9 cellular contexts compared by ENCODE assay signal in genomic region chr1:62530516-62531154, GRCh38.
DNase-seq lines count a peak whose midpoint lies in the region; ATAC-seq, FAIRE-seq and TF ChIP-seq lines count a peak whose summit lies in the region.
"Had no signal": no experiment of that assay in that cellular context is flagged by ENCODE, and none has a peak within 500 bp of the region (broad histone marks: within the 10 kb centered on the region; RNA-seq: fewer than 3 reads in every experiment).

No MANE protein-coding gene starts in this region.

- H3K27ac ChIP-seq in heart left ventricle (no peak overlapping the region), small intestine (ENCODE audit: low read depth in 1 of 2, low read length in 1 of 2) (no peak overlapping the region)
- no peak overlapping the region for H3K27ac ChIP-seq in CD4-positive, alpha-beta memory T cell (ENCODE audit: low read depth, low read length)

- FAIRE-seq in small intestine (lab: Jason Lieb, UNC): no peak

- H3K4me3 Mint-ChIP-seq in CD4-positive, alpha-beta memory T cell: no peak overlapping the region
- H3K4me3 Mint-ChIP-seq: CD8-positive, alpha-beta T cell had no signal

- POLR2A ChIA-PET in CD4-positive, alpha-beta memory T cell (lab: Charles Lee; ENCODE audit: partially characterized antibody): no interaction called here

- H3K27me3 ChIP-seq in heart left ventricle: no peaks in the 10 kb centered on the region
- no peaks in the 10 kb centered on the region for H3K27me3 ChIP-seq in small intestine (ENCODE audit: control insufficient read depth in 2 of 2, insufficient read depth in 2 of 2, low read length in 2 of 2)
- H3K27me3 ChIP-seq in CD4-positive, alpha-beta memory T cell (ENCODE audit: insufficient read depth, low read length): no peaks in the 10 kb centered on the region

- 38 to 76% (median 65%) methylated on average over 6 of the region's 6 CpGs for WGBS in heart left ventricle, 4 donors
- 67 to 76% (median 68%) methylated on average over 6 of the region's 6 CpGs for WGBS in small intestine, 3 donors

- peak; percentile 13 to 63 (median 46) for TF ChIP-seq CTCF in heart left ventricle (IDR thresholded peaks at IDR 0.05)

- H3K4me1 Mint-ChIP-seq in CD4-positive, alpha-beta memory T cell: no peaks in the 10 kb centered on the region

- H3K4me3 ChIP-seq in heart left ventricle: no peak overlapping the region
- no peak overlapping the region for H3K4me3 ChIP-seq in small intestine (ENCODE audit: low read depth in 1 of 2, low read length in 2 of 2)
- H3K4me3 ChIP-seq in CD4-positive, alpha-beta memory T cell (ENCODE audit: low read length in 2 of 2): no peak overlapping the region

- H3K27me3 Mint-ChIP-seq in CD4-positive, alpha-beta memory T cell: no peaks in the 10 kb centered on the region

- ATAC-seq in heart left ventricle: peak in 3 of 4 donors; percentile 58 to 74 (median 59)
- ATAC-seq: CD8-positive, alpha-beta T cell had no signal

- H3K36me3 ChIP-seq in heart left ventricle (peaks cover 0 to 44% (median 24%) of the 10 kb centered on the region in 9 donors), small intestine (ENCODE audit: control insufficient read depth in 2 of 2, insufficient read depth in 2 of 2, low read length in 2 of 2) (peaks cover 3 to 6% of the 10 kb centered on the region in 2 donors)
- no peaks in the 10 kb centered on the region for H3K36me3 ChIP-seq in CD4-positive, alpha-beta memory T cell (ENCODE audit: insufficient read depth, low read length)

- DNase-seq in NCI-H526 (lab: John Stamatoyannopoulos, UW) (peak; percentile 27 to 80), NCI-H526 treated with DMSO at 0.1 percent for 48 hours (lab: John Stamatoyannopoulos, UW) (no peak), UCSD-AML1 (lab: John Stamatoyannopoulos, UW; ENCODE audit: unreplicated experiment) (peak; percentile 9), heart left ventricle (peak in 4 of 5 donors; percentile 7 to 30 (median 24)), small intestine (peak; percentile 30), activated gamma-delta T cell (lab: John Stamatoyannopoulos, UW) (no peak), hepatic stellate cell (ENCODE audit: low spot score) (no peak)
- DNase-seq in CD4-positive, alpha-beta memory T cell: no peak

- H3K4me1 ChIP-seq in heart left ventricle (no peaks in the 10 kb centered on the region), small intestine (ENCODE audit: control insufficient read depth in 2 of 2, insufficient read depth in 1 of 2, low read depth in 1 of 2, low read length in 1 of 2) (no peaks in the 10 kb centered on the region)
- no peaks in the 10 kb centered on the region for H3K4me1 ChIP-seq in CD4-positive, alpha-beta memory T cell (ENCODE audit: insufficient read depth, low read length)

- intact Hi-C loops in heart left ventricle (cut with DNase I): loop anchor here in 7 of 10 donors (2.0 to 10.0 kb wide), 3 partner anchors 214 to 217 kb away; no protein-coding TSS in a partner anchor
- intact Hi-C loops in CD4-positive, alpha-beta memory T cell (cut with micrococcal nuclease): no loop called here

- peaks cover 15 to 24% of the 10 kb centered on the region in 2 donors for H3K36me3 Mint-ChIP-seq in CD4-positive, alpha-beta memory T cell

- TF ChIP-seq POLR2A in heart left ventricle (IDR thresholded peaks at IDR 0.05): no peak

- H3K9me3 ChIP-seq in heart left ventricle (peaks cover 0 to 4% (median 0%) of the 10 kb centered on the region in 12 donors), small intestine (ENCODE audit: control insufficient read depth, low read depth) (no peaks in the 10 kb centered on the region)
- no peaks in the 10 kb centered on the region for H3K9me3 ChIP-seq in CD4-positive, alpha-beta memory T cell (ENCODE audit: control insufficient read depth in 1 of 2, low read length in 2 of 2)

- peak overlapping the region in 1 of 7 donors; percentile 24 for H3K27ac Mint-ChIP-seq in CD4-positive, alpha-beta memory T cell
- H3K27ac Mint-ChIP-seq: CD8-positive, alpha-beta T cell had no signal

- no peaks in the 10 kb centered on the region for H3K9me3 Mint-ChIP-seq in CD4-positive, alpha-beta memory T cell
- H3K9me3 Mint-ChIP-seq: CD8-positive, alpha-beta T cell had no signal

- CTCF ChIA-PET in CD4-positive, alpha-beta memory T cell (lab: Charles Lee; ENCODE audit: partially characterized antibody): interaction anchor here (1.1 kb wide), 2 partner anchors 22 to 215 kb away, joined by 4 read pairs; no protein-coding TSS in a partner anchor

Comparison
In these comparisons a context has a peak if more than half of its experiments do, and no peak if none do; other contexts are left out.
1. DNase-seq: peak in NCI-H526 (2 of 2), UCSD-AML1 (single experiment), heart left ventricle (4 of 5) and small intestine (single experiment); none in NCI-H526 treated with DMSO at 0.1 percent for 48 hours (single experiment), CD4-positive, alpha-beta memory T cell (0 of 5), activated gamma-delta T cell (single experiment) and hepatic stellate cell (single experiment).